Comparison of ENCODE assay signal across 2 cellular contexts in the genomic region with DNA sequence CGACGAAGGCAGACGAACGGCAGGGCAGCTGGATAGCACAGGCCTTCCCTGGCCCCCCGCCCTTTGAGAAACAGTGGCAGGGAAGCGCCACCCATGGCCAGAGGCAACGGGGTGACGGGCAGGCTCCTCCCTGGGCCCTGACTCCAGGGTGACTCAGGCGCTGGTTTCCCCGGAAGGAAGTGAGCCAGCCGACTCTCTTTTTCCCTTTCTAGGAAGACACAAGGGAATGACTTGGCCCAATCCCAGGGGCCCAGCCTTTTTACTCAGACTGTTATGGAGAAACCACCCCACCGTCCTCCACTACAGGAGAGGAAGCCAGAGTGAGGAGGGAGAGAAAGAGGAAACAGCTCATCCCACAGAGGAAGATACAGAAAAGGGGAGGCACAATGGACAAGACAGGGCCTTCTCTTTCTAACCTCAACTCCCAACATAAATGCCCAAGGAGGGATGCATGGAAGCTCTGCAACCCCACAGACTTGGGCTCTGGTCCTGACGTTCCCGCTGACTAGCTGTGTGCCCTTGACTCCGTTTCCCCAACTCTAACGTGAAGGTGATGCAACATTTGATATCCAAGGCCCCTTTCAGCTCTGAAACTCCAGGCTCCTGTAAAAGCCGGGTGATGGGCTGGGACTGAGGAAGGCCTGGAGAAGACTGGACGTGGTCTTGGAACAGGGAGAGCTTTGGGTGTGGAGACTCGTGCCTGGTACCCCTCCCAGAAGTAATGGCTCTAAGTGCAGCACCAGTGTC.
TF ChIP-seq lines count a peak whose summit lies in the region.

No MANE protein-coding gene starts in this region.

TF ChIP-seq in K562, 482 proteins besides CTCF, POLR2A, EP300 and RAD21 (continued from another document and continues in another):
- TF ChIP-seq, protein P1, sequence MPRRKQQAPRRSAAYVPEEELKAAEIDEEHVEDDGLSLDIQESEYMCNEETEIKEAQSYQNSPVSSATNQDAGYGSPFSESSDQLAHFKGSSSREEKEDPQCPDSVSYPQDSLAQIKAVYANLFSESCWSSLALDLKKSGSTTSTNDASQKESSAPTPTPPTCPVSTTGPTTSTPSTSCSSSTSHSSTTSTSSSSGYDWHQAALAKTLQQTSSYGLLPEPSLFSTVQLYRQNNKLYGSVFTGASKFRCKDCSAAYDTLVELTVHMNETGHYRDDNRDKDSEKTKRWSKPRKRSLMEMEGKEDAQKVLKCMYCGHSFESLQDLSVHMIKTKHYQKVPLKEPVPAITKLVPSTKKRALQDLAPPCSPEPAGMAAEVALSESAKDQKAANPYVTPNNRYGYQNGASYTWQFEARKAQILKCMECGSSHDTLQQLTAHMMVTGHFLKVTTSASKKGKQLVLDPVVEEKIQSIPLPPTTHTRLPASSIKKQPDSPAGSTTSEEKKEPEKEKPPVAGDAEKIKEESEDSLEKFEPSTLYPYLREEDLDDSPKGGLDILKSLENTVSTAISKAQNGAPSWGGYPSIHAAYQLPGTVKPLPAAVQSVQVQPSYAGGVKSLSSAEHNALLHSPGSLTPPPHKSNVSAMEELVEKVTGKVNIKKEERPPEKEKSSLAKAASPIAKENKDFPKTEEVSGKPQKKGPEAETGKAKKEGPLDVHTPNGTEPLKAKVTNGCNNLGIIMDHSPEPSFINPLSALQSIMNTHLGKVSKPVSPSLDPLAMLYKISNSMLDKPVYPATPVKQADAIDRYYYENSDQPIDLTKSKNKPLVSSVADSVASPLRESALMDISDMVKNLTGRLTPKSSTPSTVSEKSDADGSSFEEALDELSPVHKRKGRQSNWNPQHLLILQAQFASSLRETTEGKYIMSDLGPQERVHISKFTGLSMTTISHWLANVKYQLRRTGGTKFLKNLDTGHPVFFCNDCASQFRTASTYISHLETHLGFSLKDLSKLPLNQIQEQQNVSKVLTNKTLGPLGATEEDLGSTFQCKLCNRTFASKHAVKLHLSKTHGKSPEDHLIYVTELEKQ (CRISPR knock-in tag; IDR thresholded peaks at IDR 0.05) = no peak
- no peak for TF ChIP-seq FOXK1 (CRISPR knock-in tag; IDR thresholded peaks at IDR 0.05; ENCODE audit: borderline replicate concordance)
- TF ChIP-seq, protein P2, sequence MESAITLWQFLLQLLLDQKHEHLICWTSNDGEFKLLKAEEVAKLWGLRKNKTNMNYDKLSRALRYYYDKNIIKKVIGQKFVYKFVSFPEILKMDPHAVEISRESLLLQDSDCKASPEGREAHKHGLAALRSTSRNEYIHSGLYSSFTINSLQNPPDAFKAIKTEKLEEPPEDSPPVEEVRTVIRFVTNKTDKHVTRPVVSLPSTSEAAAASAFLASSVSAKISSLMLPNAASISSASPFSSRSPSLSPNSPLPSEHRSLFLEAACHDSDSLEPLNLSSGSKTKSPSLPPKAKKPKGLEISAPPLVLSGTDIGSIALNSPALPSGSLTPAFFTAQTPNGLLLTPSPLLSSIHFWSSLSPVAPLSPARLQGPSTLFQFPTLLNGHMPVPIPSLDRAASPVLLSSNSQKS (CRISPR knock-in tag; IDR thresholded peaks at IDR 0.05) = no peak
- TF ChIP-seq, protein P3, sequence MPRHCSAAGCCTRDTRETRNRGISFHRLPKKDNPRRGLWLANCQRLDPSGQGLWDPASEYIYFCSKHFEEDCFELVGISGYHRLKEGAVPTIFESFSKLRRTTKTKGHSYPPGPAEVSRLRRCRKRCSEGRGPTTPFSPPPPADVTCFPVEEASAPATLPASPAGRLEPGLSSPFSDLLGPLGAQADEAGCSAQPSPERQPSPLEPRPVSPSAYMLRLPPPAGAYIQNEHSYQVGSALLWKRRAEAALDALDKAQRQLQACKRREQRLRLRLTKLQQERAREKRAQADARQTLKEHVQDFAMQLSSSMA (CRISPR knock-in tag; IDR thresholded peaks at IDR 0.05) = no peak
- TF ChIP-seq MTA1 (IDR thresholded peaks at IDR 0.05; ENCODE audit: borderline replicate concordance) = no peak
- TF ChIP-seq, protein P4, sequence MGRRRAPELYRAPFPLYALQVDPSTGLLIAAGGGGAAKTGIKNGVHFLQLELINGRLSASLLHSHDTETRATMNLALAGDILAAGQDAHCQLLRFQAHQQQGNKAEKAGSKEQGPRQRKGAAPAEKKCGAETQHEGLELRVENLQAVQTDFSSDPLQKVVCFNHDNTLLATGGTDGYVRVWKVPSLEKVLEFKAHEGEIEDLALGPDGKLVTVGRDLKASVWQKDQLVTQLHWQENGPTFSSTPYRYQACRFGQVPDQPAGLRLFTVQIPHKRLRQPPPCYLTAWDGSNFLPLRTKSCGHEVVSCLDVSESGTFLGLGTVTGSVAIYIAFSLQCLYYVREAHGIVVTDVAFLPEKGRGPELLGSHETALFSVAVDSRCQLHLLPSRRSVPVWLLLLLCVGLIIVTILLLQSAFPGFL (CRISPR knock-in tag; IDR thresholded peaks at IDR 0.05) = no peak
- no peak for TF ChIP-seq ZNF584 (CRISPR knock-in tag; IDR thresholded peaks at IDR 0.05; ENCODE audit: low read depth)
- no peak for TF ChIP-seq ZNF699 (CRISPR knock-in tag; IDR thresholded peaks at IDR 0.05; ENCODE audit: insufficient replicate concordance)
- TF ChIP-seq RFX7 (CRISPR knock-in tag; IDR thresholded peaks at IDR 0.05) = no peak
- TF ChIP-seq POLR2B (IDR thresholded peaks at IDR 0.05; ENCODE audit: low read depth, partially characterized antibody) = no peak
- TF ChIP-seq CEBPB (tag; IDR thresholded peaks at IDR 0.05) = no peak
- TF ChIP-seq EWSR1 (IDR thresholded peaks at IDR 0.05; ENCODE audit: borderline replicate concordance, low read depth, partially characterized antibody) = no peak
- TF ChIP-seq NFRKB (IDR thresholded peaks at IDR 0.05; ENCODE audit: low read depth) = no peak
- TF ChIP-seq, protein P5, sequence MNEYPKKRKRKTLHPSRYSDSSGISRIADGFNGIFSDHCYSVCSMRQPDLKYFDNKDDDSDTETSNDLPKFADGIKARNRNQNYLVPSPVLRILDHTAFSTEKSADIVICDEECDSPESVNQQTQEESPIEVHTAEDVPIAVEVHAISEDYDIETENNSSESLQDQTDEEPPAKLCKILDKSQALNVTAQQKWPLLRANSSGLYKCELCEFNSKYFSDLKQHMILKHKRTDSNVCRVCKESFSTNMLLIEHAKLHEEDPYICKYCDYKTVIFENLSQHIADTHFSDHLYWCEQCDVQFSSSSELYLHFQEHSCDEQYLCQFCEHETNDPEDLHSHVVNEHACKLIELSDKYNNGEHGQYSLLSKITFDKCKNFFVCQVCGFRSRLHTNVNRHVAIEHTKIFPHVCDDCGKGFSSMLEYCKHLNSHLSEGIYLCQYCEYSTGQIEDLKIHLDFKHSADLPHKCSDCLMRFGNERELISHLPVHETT (CRISPR knock-in tag; conservative IDR thresholded peaks at IDR 0.05 in 1 of 2, IDR thresholded peaks at IDR 0.05 in 1 of 2) = no peak
- no peak for TF ChIP-seq CHD2 (IDR thresholded peaks at IDR 0.05; ENCODE audit: low read depth, low read length)
- TF ChIP-seq ZNF707 (CRISPR knock-in tag; conservative IDR thresholded peaks at IDR 0.05) = no peak
- peak; percentile 30; the same call in 1 of the 2 replicates for TF ChIP-seq JUND (IDR thresholded peaks at IDR 0.05; ENCODE audit: borderline replicate concordance, low read depth, low read length)
- no peak for TF ChIP-seq JUND (tag; IDR thresholded peaks at IDR 0.05; ENCODE audit: borderline replicate concordance, low read depth, low read length)
- TF ChIP-seq RHOXF2B (CRISPR knock-in tag; conservative IDR thresholded peaks at IDR 0.05) = no peak

TF ChIP-seq in HepG2, 621 proteins besides CTCF, POLR2A, EP300 and RAD21 (continued from another document):
- TF ChIP-seq, protein P6, sequence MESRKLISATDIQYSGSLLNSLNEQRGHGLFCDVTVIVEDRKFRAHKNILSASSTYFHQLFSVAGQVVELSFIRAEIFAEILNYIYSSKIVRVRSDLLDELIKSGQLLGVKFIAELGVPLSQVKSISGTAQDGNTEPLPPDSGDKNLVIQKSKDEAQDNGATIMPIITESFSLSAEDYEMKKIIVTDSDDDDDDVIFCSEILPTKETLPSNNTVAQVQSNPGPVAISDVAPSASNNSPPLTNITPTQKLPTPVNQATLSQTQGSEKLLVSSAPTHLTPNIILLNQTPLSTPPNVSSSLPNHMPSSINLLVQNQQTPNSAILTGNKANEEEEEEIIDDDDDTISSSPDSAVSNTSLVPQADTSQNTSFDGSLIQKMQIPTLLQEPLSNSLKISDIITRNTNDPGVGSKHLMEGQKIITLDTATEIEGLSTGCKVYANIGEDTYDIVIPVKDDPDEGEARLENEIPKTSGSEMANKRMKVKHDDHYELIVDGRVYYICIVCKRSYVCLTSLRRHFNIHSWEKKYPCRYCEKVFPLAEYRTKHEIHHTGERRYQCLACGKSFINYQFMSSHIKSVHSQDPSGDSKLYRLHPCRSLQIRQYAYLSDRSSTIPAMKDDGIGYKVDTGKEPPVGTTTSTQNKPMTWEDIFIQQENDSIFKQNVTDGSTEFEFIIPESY (CRISPR knock-in tag; IDR thresholded peaks at IDR 0.05) = peak; percentile 47; the same call in 1 of the 2 replicates
- no peak for TF ChIP-seq ZNF589 (CRISPR knock-in tag; conservative IDR thresholded peaks at IDR 0.05)
